8 cellular contexts compared by ENCODE assay signal in the genomic region with DNA sequence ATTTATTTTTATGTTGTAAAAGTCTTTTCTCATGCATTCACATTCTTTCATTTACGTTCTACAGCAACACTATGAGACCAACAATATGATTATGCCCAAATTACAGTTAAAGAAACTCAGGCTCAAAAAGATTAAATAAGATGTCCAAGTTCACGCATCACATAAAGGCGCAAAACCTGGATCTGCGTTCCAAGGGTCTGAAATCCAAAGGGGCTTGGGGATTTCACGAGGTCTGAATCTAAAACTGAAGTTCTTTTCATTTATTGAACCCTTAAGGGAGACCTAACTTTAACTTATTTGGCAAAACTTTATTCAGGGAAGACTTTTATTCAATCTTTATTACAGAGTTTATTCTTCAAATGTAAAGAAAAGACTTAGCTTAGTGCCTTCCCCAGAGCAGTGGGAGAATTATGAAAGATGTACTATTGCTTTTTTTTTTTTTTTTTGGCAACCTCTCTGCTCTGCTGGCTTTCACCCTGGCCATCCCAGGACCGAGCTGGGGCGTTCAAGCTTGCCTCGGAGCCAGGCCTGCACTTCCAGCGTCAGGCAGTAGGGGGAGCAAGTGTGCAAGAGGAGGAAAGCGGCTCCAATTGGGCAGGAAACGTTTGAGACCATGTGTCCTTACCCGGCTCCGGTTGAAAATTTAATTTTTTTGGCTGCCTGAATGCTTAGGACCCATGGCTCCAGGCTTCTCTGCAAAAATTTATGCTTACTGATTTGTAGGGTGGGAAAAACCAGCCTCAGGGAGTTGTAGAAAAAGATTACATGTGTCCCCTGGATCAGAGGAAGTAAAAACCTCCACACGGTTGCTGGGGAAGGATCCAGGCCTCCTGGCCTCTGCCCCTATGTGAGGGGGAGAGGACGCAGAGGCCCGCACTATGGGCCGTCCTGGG.
DNase-seq lines count a peak whose midpoint lies in the region; ATAC-seq and TF ChIP-seq lines count a peak whose summit lies in the region.

No MANE protein-coding gene starts in this region.

- ATAC-seq in GM18511 (IDR thresholded peaks at IDR 0.05; ENCODE audit: unreplicated experiment) (peak; percentile 54), HG03159 (IDR thresholded peaks at IDR 0.05; ENCODE audit: unreplicated experiment) (peak; percentile 48)
- ATAC-seq in activated CD4-positive, CD25-positive, alpha-beta regulatory T cell treated with anti-CD3 and anti-CD28 coated beads, Interleukin-2, amount 50 U/mL, for 24 hours: peak; percentile 75

- peak overlapping the region; percentile 74 for H3K27ac ChIP-seq in 22Rv1

- peak; percentile 77 for DNase-seq in NCI-H345 (lab: John Stamatoyannopoulos, UW)
- DNase-seq in central memory CD4-positive, alpha-beta T cell: peak; percentile 74
- DNase-seq in kidney tubule cell (ENCODE audit: low spot score): peak; percentile 91
- DNase-seq in stimulated activated CD4-positive, alpha-beta T cell treated with anti-CD3 and anti-CD28 coated beads, Interleukin-15, amount 100 ng/mL, for 24 hours: peak; percentile 95

- TF ChIP-seq CTCF in 22Rv1 (IDR thresholded peaks at IDR 0.05): peak; percentile 95

Comparison
In these comparisons a context has a peak if more than half of its experiments do, and no peak if none do; other contexts are left out.
1. Peak in every context shown above with its lines: DNase-seq, ATAC-seq and H3K27ac ChIP-seq.